21 cellular contexts compared by ENCODE assay signal in genomic region chr10:51932530-51932929, GRCh38.
DNase-seq lines count a peak whose midpoint lies in the region; ATAC-seq, FAIRE-seq and TF ChIP-seq lines count a peak whose summit lies in the region.
"Had no signal": no experiment of that assay in that cellular context is flagged by ENCODE, and none has a peak within 500 bp of the region (broad histone marks: within the 10 kb centered on the region; RNA-seq: fewer than 3 reads in every experiment).

No MANE protein-coding gene starts in this region.

- H2AFZ ChIP-seq in MM.1S (ENCODE audit: low read length) (peak overlapping the region; percentile 44; the same call in 1 of the 2 replicates), endothelial cell of umbilical vein (ENCODE audit: low read depth, low read length) (peak overlapping the region; percentile 7)

- H3K27ac Mint-ChIP-seq in natural killer cell, result no peak overlapping the region
- H3K27ac Mint-ChIP-seq: CD14-positive monocyte, IgD-negative memory B cell had no signal

- TF ChIP-seq CTCF in MM.1S (IDR thresholded peaks at IDR 0.05; ENCODE audit: low read length), result no peak
- no peak for TF ChIP-seq CTCF in endothelial cell of umbilical vein (IDR thresholded peaks at IDR 0.05; ENCODE audit: extremely low read depth in 1 of 2, insufficient read depth in 1 of 2, low read depth in 1 of 2, low read length in 2 of 2)
- no peak for TF ChIP-seq CTCF in natural killer cell (IDR thresholded peaks at IDR 0.05)

- no peaks in the 10 kb centered on the region for H3F3A ChIP-seq in MM.1S (ENCODE audit: insufficient read depth, low read length)

- DNase-seq in MM.1S (peak; percentile 72), endothelial cell of umbilical vein (ENCODE audit: low read depth, low spot score) (peak; percentile 18), natural killer cell (no peak), CD1c-positive myeloid dendritic cell (ENCODE audit: extremely low spot score) (no peak), SIG-M5 treated with dmso at 0.1 percent for 504 hours (lab: John Stamatoyannopoulos, UW; ENCODE audit: unreplicated experiment) (no peak)
- DNase-seq: ACHN, AML-193, COR-L47, DMS79, H7, Kasumi-1, NCI-H1105 treated with DMSO at 0.1 percent for 48 hours, NCI-H1694 treated with DMSO at 0.1 percent for 48 hours, NCI-H2171, NCI-H774 had no signal

- no peaks in the 10 kb centered on the region for H3K27me3 ChIP-seq in MM.1S (replicated peaks; ENCODE audit: insufficient read depth, low read length)
- no peaks in the 10 kb centered on the region for H3K27me3 ChIP-seq in endothelial cell of umbilical vein (ENCODE audit: control insufficient read depth in 2 of 2, insufficient read depth in 2 of 2, low read length in 2 of 2)

- H3K9me2 ChIP-seq in MM.1S (replicated peaks; ENCODE audit: insufficient read depth, low read length), result no peaks in the 10 kb centered on the region

- dilution Hi-C loops in endothelial cell of umbilical vein (cut with MboI; ENCODE audit: extremely low pct_ligation_motif_present, low sequenced_read_pairs), result no loop called here

- no peaks in the 10 kb centered on the region for H3K4me1 Mint-ChIP-seq in natural killer cell
- H3K4me1 Mint-ChIP-seq: CD14-positive monocyte, IgD-negative memory B cell had no signal

- BruUV-seq in endothelial cell of umbilical vein (replicated peaks; lab: Mats Ljungman, UMichigan), result no TSS peak

- no peak overlapping the region for H3K9ac ChIP-seq in MM.1S (ENCODE audit: low read length)
- no peak overlapping the region for H3K9ac ChIP-seq in endothelial cell of umbilical vein (replicated peaks; ENCODE audit: extremely low read depth, insufficient read depth, low read length)

- ATAC-seq in GM18519 (IDR thresholded peaks at IDR 0.05; ENCODE audit: low FRiP score, unreplicated experiment), result peak; percentile 39
- peak; percentile 45 for ATAC-seq in GM19351 (IDR thresholded peaks at IDR 0.05; ENCODE audit: unreplicated experiment)
- ATAC-seq in natural killer cell, result no peak

- intact Hi-C loops in endothelial cell of umbilical vein (cut with micrococcal nuclease), result no loop called here
- intact Hi-C loops in natural killer cell (cut with micrococcal nuclease), result no loop called here

- TF ChIP-seq POLR2A in endothelial cell of umbilical vein (IDR thresholded peaks at IDR 0.05; ENCODE audit: low read depth, low read length), result no peak

- H3K36me3 Mint-ChIP-seq in natural killer cell, result no peaks in the 10 kb centered on the region
- H3K36me3 Mint-ChIP-seq: CD14-positive monocyte, IgD-negative memory B cell had no signal

- no peak overlapping the region for H3K27ac ChIP-seq in MM.1S (ENCODE audit: low read length)
- H3K27ac ChIP-seq in endothelial cell of umbilical vein (ENCODE audit: insufficient read depth, low read depth, low read length), result no peak overlapping the region
- H3K27ac ChIP-seq: HL-60 had no signal

- H3K4me1 ChIP-seq in MM.1S (ENCODE audit: low read length), result peaks cover 13% of the 10 kb centered on the region; the same call in 1 of the 2 replicates
- no peaks in the 10 kb centered on the region for H3K4me1 ChIP-seq in endothelial cell of umbilical vein (ENCODE audit: control insufficient read depth, extremely low read depth, insufficient read depth, low read length)

- H4K20me1 ChIP-seq in MM.1S (ENCODE audit: insufficient read depth, low read length), result no peaks in the 10 kb centered on the region
- no peaks in the 10 kb centered on the region for H4K20me1 ChIP-seq in endothelial cell of umbilical vein (replicated peaks; ENCODE audit: control insufficient read depth, extremely low read depth, insufficient read depth, low read length)

- H3K4me3 ChIP-seq in MM.1S (ENCODE audit: low read length) (no peak overlapping the region), endothelial cell of umbilical vein (replicated peaks in 1 of 3; ENCODE audit: insufficient read depth in 1 of 3, low read depth in 1 of 3, low read length in 3 of 3) (no peak overlapping the region)

- H3K4me3 Mint-ChIP-seq in natural killer cell, result no peak overlapping the region
- H3K4me3 Mint-ChIP-seq: CD14-positive monocyte, IgD-negative memory B cell had no signal

- H3K9me3 Mint-ChIP-seq in natural killer cell, result no peaks in the 10 kb centered on the region

- no peak for FAIRE-seq in endothelial cell of umbilical vein (lab: Jason Lieb, UNC)
- FAIRE-seq: HTR-8/SVneo had no signal

- no peaks in the 10 kb centered on the region for H3K9me1 ChIP-seq in endothelial cell of umbilical vein (replicated peaks; ENCODE audit: control insufficient read depth, extremely low read depth, insufficient read depth, low read length)

- H3K9me3 ChIP-seq in MM.1S (replicated peaks; ENCODE audit: insufficient read depth, low read length), result no peaks in the 10 kb centered on the region
- H3K9me3 ChIP-seq in endothelial cell of umbilical vein (replicated peaks; ENCODE audit: control insufficient read depth, insufficient read depth, low read length), result no peaks in the 10 kb centered on the region

- no peaks in the 10 kb centered on the region for H3K27me3 Mint-ChIP-seq in natural killer cell (ENCODE audit: low read depth in 2 of 2)
- H3K27me3 Mint-ChIP-seq: IgD-negative memory B cell had no signal

- H3K36me3 ChIP-seq in MM.1S (replicated peaks; ENCODE audit: insufficient read depth, low read length) (no peaks in the 10 kb centered on the region), endothelial cell of umbilical vein (ENCODE audit: control insufficient read depth in 2 of 2, extremely low read depth in 1 of 2, insufficient read depth in 2 of 2, low read length in 2 of 2) (no peaks in the 10 kb centered on the region)

- no peaks in the 10 kb centered on the region for H3K79me2 ChIP-seq in MM.1S (ENCODE audit: low read length)
- no peaks in the 10 kb centered on the region for H3K79me2 ChIP-seq in endothelial cell of umbilical vein (ENCODE audit: control insufficient read depth, insufficient read depth, low read length)

- CTCF ChIA-PET in endothelial cell of umbilical vein (lab: Charles Lee), result no interaction called here

- peak overlapping the region; percentile 22; the same call in 1 of the 2 replicates for H3K4me2 ChIP-seq in MM.1S (ENCODE audit: low read depth, low read length)
- H3K4me2 ChIP-seq in endothelial cell of umbilical vein (ENCODE audit: insufficient read depth, low read length), result no peak overlapping the region

- POLR2A ChIA-PET in endothelial cell of umbilical vein (lab: Charles Lee), result no interaction called here

TF ChIP-seq in endothelial cell of umbilical vein, 7 proteins besides CTCF, POLR2A, EP300 and RAD21:
- no peak for TF ChIP-seq JUN (IDR thresholded peaks at IDR 0.05; ENCODE audit: borderline replicate concordance, insufficient read depth, insufficient read length, low read depth)
- TF ChIP-seq EZH2 (IDR thresholded peaks at IDR 0.05; ENCODE audit: borderline replicate concordance, low read depth, low read length, severe bottlenecking), result no peak
- no peak for TF ChIP-seq POLR2AphosphoS5 (IDR thresholded peaks at IDR 0.05; ENCODE audit: insufficient read depth, low read depth, low read length)

Comparison
In these comparisons a context has a peak if more than half of its experiments do, and no peak if none do; other contexts are left out.
1. ATAC-seq: peak in GM18519 (single experiment) and GM19351 (single experiment); none in natural killer cell (0 of 3).
2. DNase-seq: peak in MM.1S (single experiment) and endothelial cell of umbilical vein (single experiment); none in natural killer cell (single experiment), CD1c-positive myeloid dendritic cell (single experiment) and SIG-M5 treated with dmso at 0.1 percent for 504 hours (single experiment).